Comparison of ENCODE assay signal across 9 cellular contexts in genomic region chr9:88988796-88989641, GRCh38. TPM values are rescaled to one million over a fixed set of nuclear protein-coding genes. Genes with fewer than 3 reads are reported as not detected.
DNase-seq lines count a peak whose midpoint lies in the region; ATAC-seq and TF ChIP-seq lines count a peak whose summit lies in the region.
"Had no signal": no experiment of that assay in that cellular context is flagged by ENCODE, and none has a peak within 500 bp of the region (broad histone marks: within the 10 kb centered on the region; RNA-seq: fewer than 3 reads in every experiment).

No MANE protein-coding gene starts in this region.

- TF ChIP-seq CTCF in activated CD8-positive, alpha-beta T cell treated with anti-CD3 and anti-CD28 coated beads for 36 hours (IDR thresholded peaks at IDR 0.05), result no peak

- H3K4me3 Mint-ChIP-seq in activated CD8-positive, alpha-beta T cell treated with anti-CD3 and anti-CD28 coated beads for 36 hours, result peak overlapping the region; percentile 39

- ATAC-seq in GM19452 (IDR thresholded peaks at IDR 0.05; ENCODE audit: unreplicated experiment) (peak; percentile 71), GM21423 (IDR thresholded peaks at IDR 0.05; ENCODE audit: unreplicated experiment) (no peak)
- peak; percentile 91 for ATAC-seq in activated CD8-positive, alpha-beta T cell treated with anti-CD3 and anti-CD28 coated beads for 36 hours

- no peaks in the 10 kb centered on the region for H3K36me3 Mint-ChIP-seq in activated CD8-positive, alpha-beta T cell treated with anti-CD3 and anti-CD28 coated beads for 36 hours (ENCODE audit: low read depth)

- intact Hi-C loops in activated CD8-positive, alpha-beta T cell treated with anti-CD3 and anti-CD28 coated beads for 36 hours (cut with micrococcal nuclease), result no loop called here

- CTCF ChIA-PET in activated CD8-positive, alpha-beta T cell treated with anti-CD3 and anti-CD28 coated beads for 36 hours (lab: Charles Lee), result no interaction called here

- no peaks in the 10 kb centered on the region for H3K9me3 Mint-ChIP-seq in activated CD8-positive, alpha-beta T cell treated with anti-CD3 and anti-CD28 coated beads for 36 hours

- peaks cover 26% of the 10 kb centered on the region for H3K4me1 Mint-ChIP-seq in activated CD8-positive, alpha-beta T cell treated with anti-CD3 and anti-CD28 coated beads for 36 hours (ENCODE audit: low read depth)

- H3K27me3 Mint-ChIP-seq in activated CD8-positive, alpha-beta T cell treated with anti-CD3 and anti-CD28 coated beads for 36 hours, result peaks cover 34% of the 10 kb centered on the region

- H3K27ac Mint-ChIP-seq in activated CD8-positive, alpha-beta T cell treated with anti-CD3 and anti-CD28 coated beads for 36 hours, result peak overlapping the region; percentile 82

- DNase-seq in A172 (ENCODE audit: low spot score), result peak; percentile 67
- DNase-seq in activated CD8-positive, alpha-beta T cell treated with anti-CD3 and anti-CD28 coated beads for 36 hours, result peak; percentile 42
- DNase-seq in hepatic stellate cell (ENCODE audit: low spot score), result peak; percentile 40
- no peak for DNase-seq in NCI-H2107 (lab: John Stamatoyannopoulos, UW)
- no peak for DNase-seq in NCI-H1105 (lab: John Stamatoyannopoulos, UW)
- no peak for DNase-seq in NCI-H510A treated with DMSO at 0.1 percent for 48 hours (lab: John Stamatoyannopoulos, UW)
- DNase-seq: islet precursor cell had no signal

- POLR2A ChIA-PET in activated CD8-positive, alpha-beta T cell treated with anti-CD3 and anti-CD28 coated beads for 36 hours (lab: Charles Lee), result interaction anchor here (0.8 kb wide), 1 partner anchor 142 kb away, joined by 5 read pairs; no protein-coding TSS in a partner anchor

RNA-seq across cellular contexts. Expression of gene S1PR3, which starts 2.2 kb away (rescaled TPM):
- 3.5 and 6.3 TPM in 2 replicates for total RNA-seq in A172 (2014; rRNA removed; shearing (Covaris generic))
- under 1 TPM; 0.36 to 0.58 TPM for total RNA-seq in activated CD8-positive, alpha-beta T cell treated with anti-CD3 and anti-CD28 coated beads for 36 hours

Comparison
In these comparisons a context has a peak if more than half of its experiments do, and no peak if none do; other contexts are left out.
1. DNase-seq: peak in A172 (single experiment), activated CD8-positive, alpha-beta T cell treated with anti-CD3 and anti-CD28 coated beads for 36 hours (single experiment) and hepatic stellate cell (single experiment); none in NCI-H2107 (single experiment), NCI-H1105 (single experiment) and NCI-H510A treated with DMSO at 0.1 percent for 48 hours (single experiment).